ENCODE assay signal across 14 cellular contexts in the genomic region with DNA sequence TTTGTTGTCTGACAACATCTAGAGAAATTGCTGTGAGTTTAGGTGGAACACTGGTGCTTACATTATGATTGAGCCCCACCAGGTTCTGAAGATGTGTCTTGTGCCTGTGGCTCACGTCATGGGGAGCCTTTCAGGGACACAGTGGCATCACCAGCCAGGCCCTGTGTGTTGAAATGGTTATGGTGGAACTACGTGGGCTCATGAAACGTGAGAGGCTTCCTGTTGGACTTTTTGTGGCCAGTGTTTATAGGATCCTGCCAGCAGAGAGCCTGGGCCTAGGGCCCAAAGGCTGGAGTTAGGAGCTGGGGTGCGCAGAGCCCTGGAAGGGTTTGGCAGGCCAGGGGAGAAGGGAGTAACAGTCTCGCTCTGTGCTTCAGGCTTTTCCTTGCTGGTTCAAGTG.
"Had no signal": no experiment of that assay in that cellular context is flagged by ENCODE, and none has a peak within 500 bp of the region (broad histone marks: within the 10 kb centered on the region; RNA-seq: fewer than 3 reads in every experiment).

No MANE protein-coding gene starts in this region.

- H3K9me3 ChIP-seq: body of pancreas, lower lobe of right lung, prostate gland, stomach, vagina had no signal

- H3K9me3 Mint-ChIP-seq: activated naive CD4-positive, alpha-beta T cell treated with anti-CD3 and anti-CD28 coated beads for 36 hours; effector memory CD8-positive, alpha-beta T cell had no signal

- DNase-seq: activated CD4-positive, CD25-positive, alpha-beta regulatory T cell treated with anti-CD3 and anti-CD28 coated beads, Interleukin-2, amount 50 U/mL, for 72 hours; activated naive CD4-positive, alpha-beta T cell treated with anti-CD3 and anti-CD28 coated beads for 36 hours; activated T-cell treated with anti-CD3 and anti-CD28 coated beads for 4 hours; effector memory CD8-positive, alpha-beta T cell; hippocampal formation; left colon; stomach; T-helper 1 cell had no signal

- H3K27ac ChIP-seq: body of pancreas, foreskin keratinocyte, lower lobe of right lung, prostate gland, skin epidermis, stomach, vagina had no signal

- ATAC-seq: body of pancreas; effector memory CD8-positive, alpha-beta T cell; foreskin keratinocyte; left colon had no signal

- H3K4me3 Mint-ChIP-seq: activated naive CD4-positive, alpha-beta T cell treated with anti-CD3 and anti-CD28 coated beads for 36 hours; effector memory CD8-positive, alpha-beta T cell had no signal

- H3K27ac Mint-ChIP-seq: activated naive CD4-positive, alpha-beta T cell treated with anti-CD3 and anti-CD28 coated beads for 36 hours had no signal

- H3K27me3 ChIP-seq: body of pancreas, foreskin keratinocyte, stomach, vagina had no signal

- H3K4me3 ChIP-seq: body of pancreas, lower lobe of right lung, prostate gland, skin epidermis, stomach, vagina had no signal

- H3K4me1 ChIP-seq: body of pancreas, foreskin keratinocyte, lower lobe of right lung, prostate gland, stomach, vagina had no signal

- H3K27me3 Mint-ChIP-seq: effector memory CD8-positive, alpha-beta T cell had no signal
